ENCODE assay signal across 8 cellular contexts in the genomic region with DNA sequence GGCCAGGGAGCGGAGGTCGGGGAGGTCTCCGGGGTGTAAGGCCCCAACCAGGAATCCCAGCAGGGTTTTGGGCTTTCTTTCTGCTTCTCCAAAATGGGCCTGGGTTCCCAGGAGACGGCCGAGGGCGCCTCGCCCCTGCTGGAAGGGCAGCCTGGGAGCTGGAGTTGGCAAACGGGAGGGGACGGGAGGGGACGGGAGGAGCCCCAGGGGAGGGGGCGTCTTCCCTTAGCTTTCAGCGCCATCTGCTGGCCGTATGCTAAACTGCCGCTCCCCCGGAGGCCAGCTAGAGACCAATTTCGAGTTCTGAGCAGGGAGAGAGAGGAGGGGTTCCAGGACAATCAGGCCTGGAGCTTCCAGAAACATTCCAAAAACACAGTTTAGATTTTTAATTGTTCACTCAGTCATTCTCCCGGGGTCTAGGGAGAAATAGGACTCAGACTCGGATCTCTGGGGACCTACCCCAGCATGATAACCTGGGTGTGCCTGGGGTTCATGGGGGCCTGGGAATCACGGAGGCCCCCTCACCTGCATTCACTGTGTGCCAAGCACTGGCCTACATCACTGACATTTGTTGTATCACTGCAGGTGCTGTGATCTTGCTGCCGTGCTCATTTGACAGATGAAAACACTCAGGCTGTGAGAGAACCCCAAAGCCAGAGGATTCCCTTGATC. TPM values are rescaled to one million over a fixed set of nuclear protein-coding genes. Genes with fewer than 3 reads are reported as not detected.
DNase-seq lines count a peak whose midpoint lies in the region; ATAC-seq, FAIRE-seq and TF ChIP-seq lines count a peak whose summit lies in the region.

No MANE protein-coding gene starts in this region.

- H3K4me3 Mint-ChIP-seq in MCF 10A (ENCODE audit: unreplicated experiment): no peak overlapping the region

- H3K9me3 ChIP-seq in keratinocyte (ENCODE audit: control insufficient read depth, low read depth, low read length): no peaks in the 10 kb centered on the region

- H3K27me3 ChIP-seq in keratinocyte (ENCODE audit: control insufficient read depth, extremely low read depth, insufficient read depth, low read length): no peaks in the 10 kb centered on the region

- intact Hi-C loops in MCF 10A (cut with micrococcal nuclease): loop anchor here (1.0 to 2.0 kb wide), 3 partner anchors 77 to 281 kb away; no protein-coding TSS in a partner anchor

- no peaks in the 10 kb centered on the region for H3K27me3 Mint-ChIP-seq in MCF 10A (ENCODE audit: insufficient read depth, unreplicated experiment)

- no peaks in the 10 kb centered on the region for H3K9me3 Mint-ChIP-seq in MCF 10A (ENCODE audit: unreplicated experiment)

- no peaks in the 10 kb centered on the region for H3K79me2 ChIP-seq in keratinocyte (ENCODE audit: control insufficient read depth, insufficient read depth, low read length)

- dilution Hi-C loops in keratinocyte (cut with MboI; ENCODE audit: extremely low pct_ligation_motif_present, low sequenced_read_pairs): no loop called here

- FAIRE-seq in GM18507 (lab: Jason Lieb, UNC) (peak; percentile 74), keratinocyte (lab: Jason Lieb, UNC) (no peak)

- no peak overlapping the region for H3K27ac ChIP-seq in keratinocyte (ENCODE audit: control insufficient read depth, insufficient read depth, low read length)

- H3K9me1 ChIP-seq in keratinocyte (ENCODE audit: control insufficient read depth, extremely low read depth, insufficient read depth, low read length): no peaks in the 10 kb centered on the region

- H2AFZ ChIP-seq in keratinocyte (ENCODE audit: control insufficient read depth, low read length): peak overlapping the region; percentile 78

- peak overlapping the region; percentile 81 for H3K4me2 ChIP-seq in keratinocyte (ENCODE audit: control insufficient read depth, extremely low read depth, insufficient read depth, low read depth, low read length)

- H4K20me1 ChIP-seq in keratinocyte (ENCODE audit: control insufficient read depth, extremely low read depth, insufficient read depth, low read length): no peaks in the 10 kb centered on the region

- H3K36me3 Mint-ChIP-seq in MCF 10A (ENCODE audit: insufficient read depth, unreplicated experiment): no peaks in the 10 kb centered on the region

- CTCF ChIA-PET in MCF 10A (lab: Yijun Ruan, JAX): interaction anchor here (0.6 to 11.8 kb wide), 34 partner anchors 8 to 750 kb away, joined by 3 to 358 read pairs (median 3); no protein-coding TSS in a partner anchor

- DNase-seq in A172 (ENCODE audit: low spot score) (peak; percentile 84), GM18507 (ENCODE audit: extremely low spot score, insufficient read length, low read depth) (peak; percentile 64), NCI-H2171 treated with DMSO at 0.1 percent for 48 hours (lab: John Stamatoyannopoulos, UW) (peak; percentile 74), MCF 10A (ENCODE audit: unreplicated experiment) (peak; percentile 79), keratinocyte (ENCODE audit: low read depth, low spot score) (no peak)
- peak; percentile 70 to 90 for DNase-seq in stimulated activated CD4-positive, alpha-beta T cell treated with anti-CD3 and anti-CD28 coated beads, Interleukin-1b, Interleukin-23, amount 100 ng/mL, for 1 hour (ENCODE audit: low read depth in 2 of 2)

- H3K4me1 ChIP-seq in keratinocyte (ENCODE audit: control insufficient read depth, extremely low read depth, insufficient read depth, low read length): peaks cover 6% of the 10 kb centered on the region

- peak; percentile 78 for TF ChIP-seq CTCF in WI38 (IDR thresholded peaks at IDR 0.05; ENCODE audit: low read depth, low read length)
- TF ChIP-seq CTCF in MCF 10A (IDR thresholded peaks at IDR 0.05; ENCODE audit: unreplicated experiment): peak; percentile 97
- peak; percentile 87 to 94 (median 90) for TF ChIP-seq CTCF in keratinocyte (optimal IDR thresholded peaks at IDR 0.05 in 1 of 3, IDR thresholded peaks at IDR 0.05 in 1 of 3, conservative IDR thresholded peaks at IDR 0.05 in 1 of 3; ENCODE audit: extremely low read depth in 1 of 3, insufficient read depth in 2 of 3, low read length in 3 of 3)

- no peak overlapping the region for H3K27ac Mint-ChIP-seq in MCF 10A (ENCODE audit: low read depth, unreplicated experiment)

- H3K9ac ChIP-seq in keratinocyte (ENCODE audit: control insufficient read depth, extremely low read depth, insufficient read depth, low read length): peak overlapping the region; percentile 43

- peaks cover 5% of the 10 kb centered on the region for H3K4me1 Mint-ChIP-seq in MCF 10A (ENCODE audit: insufficient read depth, unreplicated experiment)

- ATAC-seq in HG02571 (IDR thresholded peaks at IDR 0.05; ENCODE audit: unreplicated experiment): no peak

- no TSS peak for BruUV-seq in MCF 10A (replicated peaks; lab: Mats Ljungman, UMichigan)

- no peaks in the 10 kb centered on the region for H3K36me3 ChIP-seq in keratinocyte (ENCODE audit: control insufficient read depth in 2 of 2, extremely low read depth in 1 of 2, insufficient read depth in 2 of 2, low read length in 2 of 2)

- POLR2A ChIA-PET in MCF 10A (lab: Yijun Ruan, JAX): interaction anchor here (0.7 to 8.1 kb wide), 6 partner anchors 10 to 166 kb away, joined by 3 to 85 read pairs (median 6); a partner anchor contains a TSS

- no peak overlapping the region for H3K4me3 ChIP-seq in WI38 (ENCODE audit: low read depth, low read length)
- peak overlapping the region; percentile 12 to 29 (median 18) for H3K4me3 ChIP-seq in keratinocyte (ENCODE audit: control insufficient read depth in 2 of 3, extremely low read depth in 1 of 3, insufficient read depth in 2 of 3, low read depth in 1 of 3, low read length in 3 of 3)

RNA-seq across cellular contexts. Expression of a gene that starts 23.0 kb away (rescaled TPM):
- total RNA-seq in A172 (2014; rRNA removed; shearing (Covaris generic)): 13.3 and 15.0 TPM in 2 replicates
- total RNA-seq in MCF 10A (2022): 32.4 and 44.2 TPM in 2 replicates
- polyA plus RNA-seq in keratinocyte: 10.2 to 24.3 TPM (median 15.2 TPM) in 3 replicates
- polyA plus RNA-seq in keratinocyte (2011; ENCODE audit: low read depth): 44.3 TPM
- 3.5 and 6.6 TPM in 2 replicates for polyA plus RNA-seq in keratinocyte (2011; cell fraction: cytosol; rRNA removed)
- 20.4 and 26.1 TPM in 2 replicates for polyA plus RNA-seq in keratinocyte (2011; cell fraction: nucleus; rRNA removed)
- 7.6 and 21.3 TPM in 2 replicates for polyA plus RNA-seq in keratinocyte (2012; ENCODE audit: low replicate concordance)
- polyA minus RNA-seq in keratinocyte: 15.8 to 22.2 TPM (median 20.6 TPM) in 3 replicates
- 5.2 TPM for polyA minus RNA-seq in keratinocyte (2011; cell fraction: cytosol; rRNA and poly(A)+ RNA removed)
- polyA minus RNA-seq in keratinocyte (2011; cell fraction: nucleus; rRNA and poly(A)+ RNA removed): 12.6 and 32.0 TPM in 2 replicates
